ENCODE assay signal across 28 cellular contexts in genomic region chr5:149300441-149300840, GRCh38. TPM values are rescaled to one million over a fixed set of nuclear protein-coding genes. Genes with fewer than 3 reads are reported as not detected.
"Had no signal": no experiment of that assay in that cellular context is flagged by ENCODE, and none has a peak within 500 bp of the region (broad histone marks: within the 10 kb centered on the region; RNA-seq: fewer than 3 reads in every experiment).

No MANE protein-coding gene starts in this region.

- H3K4me3 ChIP-seq: breast epithelium, SJSA1 had no signal

- DNase-seq: activated B cell treated with CpG ODN at 0.5 μM for 24 hours; activated CD4-positive, alpha-beta T cell treated with anti-CD3 and anti-CD28 coated beads for 1 hour; activated CD4-positive, alpha-beta T cell treated with anti-CD3 and anti-CD28 coated beads, Interleukin-2, amount 10 ng/mL, durations not matched to agents 24 days and 14 days; activated CD4-positive, alpha-beta T cell treated with anti-CD3 and anti-CD28 coated beads, Interleukin-2, amount 50 U/mL, for 48 hours; activated CD8-positive, alpha-beta memory T cell treated with anti-CD3 and anti-CD28 coated beads, Interleukin-2, amount 10 ng/mL, durations not matched to agents 7 days and 5 days; activated effector memory CD4-positive, alpha-beta T cell treated with Interleukin-2 at 50 U/mL for 16 hours; activated naive CD4-positive, alpha-beta T cell; activated T-cell treated with anti-CD3 and anti-CD28 coated beads, Interleukin-2, amount 50 U/mL, for 24 hours; aorta; NCI-H1092; NCI-H1417 treated with DMSO at 0.1 percent for 48 hours; NCI-H1694; NCI-H2029; NCI-H2107; NCI-H2171 treated with DMSO at 0.1 percent for 48 hours; NCI-H345; NCI-H510A; NCI-H526 treated with DMSO at 0.1 percent for 48 hours; NK-92 treated with Interleukin-12 subunit alpha and Interleukin-12 subunit beta, amount 100 ng/mL, for 24 hours; OCI-M1; RPMI8226; SHP77 had no signal

- ATAC-seq: activated CD8-positive, alpha-beta memory T cell treated with anti-CD3 and anti-CD28 coated beads, Interleukin-2, amount 10 ng/mL, durations not matched to agents 7 days and 5 days; Panc1; SK-N-SH treated with all-trans-retinoic acid at 6 μM for 48 hours had no signal

- H3K4me2 ChIP-seq: KMS-11 had no signal

- H3K4me1 ChIP-seq: breast epithelium, SJSA1 had no signal

- H3K27me3 ChIP-seq: breast epithelium, SJSA1 had no signal

- H3K9me3 ChIP-seq: breast epithelium, SJSA1 had no signal

- H3K27ac ChIP-seq: KMS-11, SJSA1 had no signal

- H3K36me3 ChIP-seq: breast epithelium had no signal

- H3K9ac ChIP-seq: KMS-11 had no signal

RNA-seq across cellular contexts. Expression of gene AFAP1L1, which starts 28.8 kb away (rescaled TPM):
- total RNA-seq: activated B cell treated with CpG ODN at 0.5 μM for 24 hours; activated CD4-positive, alpha-beta T cell treated with anti-CD3 and anti-CD28 coated beads, Interleukin-2, amount 10 ng/mL, durations not matched to agents 24 days and 14 days; activated CD8-positive, alpha-beta memory T cell treated with anti-CD3 and anti-CD28 coated beads, Interleukin-2, amount 10 ng/mL, durations not matched to agents 7 days and 5 days; activated T-helper 1 cell treated with anti-CD3 and anti-CD28 coated beads, Interleukin-12 subunit alpha, Interleukin-12 subunit beta, Interleukin-2, Interleukin-4 antibody, amounts not matched to agents 30 ng/mL and 10 ng/mL and 1 ng/mL, durations not matched to agents 14 hours and 24 hours and 36 hours had no signal
